17 cellular contexts compared by ENCODE assay signal in genomic region chr14:71602524-71602923, GRCh38.
DNase-seq lines count a peak whose midpoint lies in the region; ATAC-seq, FAIRE-seq and TF ChIP-seq lines count a peak whose summit lies in the region.
"Had no signal": no experiment of that assay in that cellular context is flagged by ENCODE, and none has a peak within 500 bp of the region (broad histone marks: within the 10 kb centered on the region; RNA-seq: fewer than 3 reads in every experiment).

No MANE protein-coding gene starts in this region.

- no peak for TF ChIP-seq POLR2A in GM12891 (IDR thresholded peaks at IDR 0.05; ENCODE audit: low read depth, low read length)

- H3K4me1 ChIP-seq in endodermal cell (ENCODE audit: control insufficient read depth, insufficient read depth, low read length) (peaks cover 3% of the 10 kb centered on the region), aorta (ENCODE audit: control insufficient read depth in 1 of 2, insufficient read depth in 2 of 2, low read length in 2 of 2) (peaks cover 0 to 8% of the 10 kb centered on the region in 2 donors)
- H3K4me1 ChIP-seq: HAP-1 had no signal

- peaks cover 17% of the 10 kb centered on the region for H3K9me3 Mint-ChIP-seq in endodermal cell

- no peak for ATAC-seq in aorta (ENCODE audit: low FRiP score)

- H3K4me3 Mint-ChIP-seq in endodermal cell = no peak overlapping the region
- H3K4me3 Mint-ChIP-seq: HFFc6 had no signal

- no peak for DNase-seq in GM12891 (ENCODE audit: insufficient read length, low spot score)
- no peak for DNase-seq in HTR-8/SVneo (ENCODE audit: insufficient read length, low spot score)
- no peak for DNase-seq in endodermal cell
- DNase-seq in activated CD4-positive, alpha-beta T cell treated with anti-CD3 and anti-CD28 coated beads for 4 hours = no peak
- no peak for DNase-seq in amygdala (lab: John Stamatoyannopoulos, UW)
- DNase-seq in aorta = no peak
- DNase-seq: C1 segment of cervical spinal cord; Calu3; CD4-positive, alpha-beta memory T cell; COR-L47; DMS53; DMS79 treated with DMSO at 0.1 percent for 48 hours; GM23248; HFFc6 had no signal

- H3K36me3 ChIP-seq in endodermal cell (ENCODE audit: control insufficient read depth, insufficient read depth, low read length) = peaks cover 21% of the 10 kb centered on the region
- no peaks in the 10 kb centered on the region for H3K36me3 ChIP-seq in aorta (ENCODE audit: control insufficient read depth in 1 of 2, insufficient read depth in 2 of 2, low read length in 1 of 2)
- H3K36me3 ChIP-seq: HAP-1 had no signal

- H3K9me3 ChIP-seq in endodermal cell (ENCODE audit: control insufficient read depth, low read length) (peaks cover 21% of the 10 kb centered on the region), aorta (ENCODE audit: control insufficient read depth, low read length) (no peaks in the 10 kb centered on the region)

- H3K4me1 Mint-ChIP-seq in endodermal cell = peaks cover 36% of the 10 kb centered on the region

- H3K4me3 ChIP-seq in endodermal cell (ENCODE audit: low read length) (no peak overlapping the region), aorta (ENCODE audit: low read length in 2 of 2) (no peak overlapping the region)
- H3K4me3 ChIP-seq: GM23248, HAP-1 had no signal

- H3K27ac Mint-ChIP-seq in endodermal cell = peak overlapping the region; percentile 62
- H3K27ac Mint-ChIP-seq: CD4-positive, alpha-beta memory T cell; HFFc6 had no signal

- FAIRE-seq in GM12891 (lab: Jason Lieb, UNC) (peak; percentile 28), HTR-8/SVneo (lab: Jason Lieb, UNC) (peak; percentile 28)
- FAIRE-seq: G401.6, H54 had no signal

- peaks cover 25% of the 10 kb centered on the region for H3K36me3 Mint-ChIP-seq in endodermal cell (ENCODE audit: low read depth)

- intact Hi-C loops in aorta (cut with DNase I) = loop anchor here in 1 of 2 donors (10.0 kb wide), 1 partner anchor 52 kb away; no protein-coding TSS in a partner anchor

- H3K9ac ChIP-seq in endodermal cell (ENCODE audit: extremely low read depth, low read length, poor library complexity, severe bottlenecking) = no peak overlapping the region
- H3K9ac ChIP-seq: GM23248 had no signal

- no peak overlapping the region for H3K27ac ChIP-seq in endodermal cell (ENCODE audit: low read depth, low read length)
- H3K27ac ChIP-seq in aorta (ENCODE audit: low read depth in 1 of 2, low read length in 2 of 2) = no peak overlapping the region
- H3K27ac ChIP-seq: GM23248 had no signal

- no peak for TF ChIP-seq CTCF in endodermal cell (conservative IDR thresholded peaks at IDR 0.05)

- H3K27me3 Mint-ChIP-seq in endodermal cell (ENCODE audit: insufficient read depth) = no peaks in the 10 kb centered on the region
- H3K27me3 Mint-ChIP-seq: CD4-positive, alpha-beta memory T cell had no signal

- H3K27me3 ChIP-seq in endodermal cell (ENCODE audit: control insufficient read depth, insufficient read depth, low read length, poor library complexity, severe bottlenecking) (no peaks in the 10 kb centered on the region), aorta (ENCODE audit: control insufficient read depth in 1 of 2, insufficient read depth in 2 of 2, low read length in 1 of 2) (no peaks in the 10 kb centered on the region)

- 87 to 100% methylated on average over 1 to 5 of the region's 5 CpGs for WGBS in endodermal cell (ENCODE audit: insufficient coverage in 1 of 2, insufficient read length in 1 of 2), 2 experiments
- 94 to 97% methylated on average over 5 of the region's 5 CpGs for WGBS in aorta, 2 donors

TF ChIP-seq in GM12891, 5 proteins besides CTCF, POLR2A, EP300 and RAD21:
- TF ChIP-seq POU2F2 (IDR thresholded peaks at IDR 0.05; ENCODE audit: low read depth, low read length) (no peak), PAX5 (IDR thresholded peaks at IDR 0.05; ENCODE audit: insufficient read depth, low read length, severe bottlenecking) (no peak), SPI1 (IDR thresholded peaks at IDR 0.05; ENCODE audit: low read depth, low read length) (no peak), POLR2AphosphoS5 (IDR thresholded peaks at IDR 0.05; ENCODE audit: low read depth, low read length) (no peak), TAF1 (IDR thresholded peaks at IDR 0.05; ENCODE audit: low read depth, low read length) (no peak)
